ENCODE assay signal across 19 cellular contexts in the genomic region with DNA sequence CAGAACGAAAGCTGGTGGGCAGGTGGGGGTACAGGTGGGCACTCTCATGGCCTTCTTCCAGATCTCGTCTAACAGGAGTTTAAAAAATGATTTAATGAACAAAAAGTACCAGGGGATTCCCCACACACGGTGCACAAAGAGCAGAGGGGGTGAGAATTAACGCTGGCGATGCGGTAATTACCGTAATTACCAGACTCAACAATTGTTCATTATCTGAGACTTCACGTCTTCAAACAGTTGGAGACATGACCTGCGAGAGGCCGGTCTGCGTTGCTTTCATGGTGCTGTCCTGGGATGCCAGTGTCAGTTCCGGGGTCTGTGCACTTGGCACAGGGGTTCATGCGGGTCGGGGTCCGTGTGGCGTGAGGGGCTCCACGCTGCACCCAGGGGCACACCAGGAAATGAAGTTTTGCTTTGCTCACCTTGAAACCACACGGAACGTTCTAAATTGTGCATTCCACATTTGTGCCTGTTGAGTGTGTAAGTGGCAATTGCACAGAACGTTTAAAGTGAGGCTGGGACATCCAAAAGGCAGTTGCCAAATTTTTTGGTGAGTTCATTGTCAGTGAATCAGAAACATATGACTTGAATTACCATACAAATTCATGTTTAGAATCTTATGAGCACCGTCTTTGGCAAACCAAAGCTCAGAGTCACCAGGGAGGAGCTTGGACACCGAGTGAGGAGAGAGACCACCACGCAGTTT.
A peak's percentile ranks its signal among the peaks of the same experiment; 100 is the strongest.
DNase-seq lines count a peak whose midpoint lies in the region; ATAC-seq, FAIRE-seq and TF ChIP-seq lines count a peak whose summit lies in the region.
"Had no signal": no experiment of that assay in that cellular context is flagged by ENCODE, and none has a peak within 500 bp of the region (broad histone marks: within the 10 kb centered on the region; RNA-seq: fewer than 3 reads in every experiment).

No MANE protein-coding gene starts in this region.

- H3K9me3 ChIP-seq in GM23248 (ENCODE audit: low read depth) (no peaks in the 10 kb centered on the region), K562 (replicated peaks; ENCODE audit: control insufficient read depth, insufficient read depth, low read depth, low read length) (no peaks in the 10 kb centered on the region), neuronal stem cell (replicated peaks in 1 of 2; ENCODE audit: control insufficient read depth in 2 of 2, insufficient read depth in 1 of 2, low read depth in 1 of 2, low read length in 2 of 2) (no peaks in the 10 kb centered on the region), testis (no peaks in the 10 kb centered on the region)
- H3K9me3 ChIP-seq: BLaER1 had no signal

- no peaks in the 10 kb centered on the region for H3K36me3 ChIP-seq in GM23248 (ENCODE audit: low read depth)
- no peaks in the 10 kb centered on the region for H3K36me3 ChIP-seq in K562 (ENCODE audit: control insufficient read depth, insufficient read depth, low read length)
- H3K36me3 ChIP-seq in neuronal stem cell (replicated peaks in 1 of 2; ENCODE audit: control insufficient read depth in 2 of 2, insufficient read depth in 2 of 2, low read length in 2 of 2): no peaks in the 10 kb centered on the region
- H3K36me3 ChIP-seq in testis (ENCODE audit: low read depth, missing control alignments): no peaks in the 10 kb centered on the region
- H3K36me3 ChIP-seq: BLaER1 had no signal

- H3K27ac ChIP-seq in GM23248 (no peak overlapping the region), K562 (ENCODE audit: extremely low read depth, low read depth, low read length) (no peak overlapping the region), neuronal stem cell (replicated peaks; ENCODE audit: low read length) (no peak overlapping the region), testis (no peak overlapping the region)
- H3K27ac ChIP-seq: BLaER1, KMS-11 had no signal

- H3K79me2 ChIP-seq in GM23248 (ENCODE audit: insufficient read depth) (no peaks in the 10 kb centered on the region), K562 (ENCODE audit: control insufficient read depth, insufficient read depth, low read length) (no peaks in the 10 kb centered on the region)

- no peak for TF ChIP-seq POLR2A in K562 (conservative IDR thresholded peaks at IDR 0.05)
- TF ChIP-seq POLR2A in testis (IDR thresholded peaks at IDR 0.05): no peak

- no peak overlapping the region for H2BK12ac ChIP-seq in neuronal stem cell (ENCODE audit: low read length)

- no peaks in the 10 kb centered on the region for H3K9me2 ChIP-seq in GM23248 (ENCODE audit: insufficient read depth)

- no peak overlapping the region for H3K9ac ChIP-seq in GM23248
- H3K9ac ChIP-seq in K562 (ENCODE audit: insufficient read depth in 1 of 2, low read depth in 2 of 2, low read length in 2 of 2): no peak overlapping the region
- H3K9ac ChIP-seq in neuronal stem cell (ENCODE audit: low read depth, low read length, poor library complexity): no peak overlapping the region
- H3K9ac ChIP-seq: BLaER1, KMS-11 had no signal

- H3K4me1 ChIP-seq in GM23248 (ENCODE audit: insufficient read depth) (no peaks in the 10 kb centered on the region), K562 (replicated peaks in 1 of 2; ENCODE audit: control insufficient read depth in 2 of 2, insufficient read depth in 2 of 2, low read length in 2 of 2) (no peaks in the 10 kb centered on the region), neuronal stem cell (ENCODE audit: control insufficient read depth in 2 of 2, insufficient read depth in 1 of 2, low read depth in 1 of 2, low read length in 2 of 2) (no peaks in the 10 kb centered on the region), testis (no peaks in the 10 kb centered on the region)

- H3K27ac Mint-ChIP-seq in natural killer cell: no peak overlapping the region
- H3K27ac Mint-ChIP-seq: CD4-positive, alpha-beta memory T cell had no signal

- H3K4me3 ChIP-seq in GM23248: no peak overlapping the region
- H3K4me3 ChIP-seq in K562: no peak overlapping the region
- H3K4me3 ChIP-seq in neuronal stem cell (ENCODE audit: low read length in 2 of 2): no peak overlapping the region
- H3K4me3 ChIP-seq in testis: no peak overlapping the region
- H3K4me3 ChIP-seq: BLaER1 had no signal

- in situ Hi-C loops in GM23248 (cut with MboI): no loop called here
- in situ Hi-C loops in K562 (cut with MboI): no loop called here

- H3K9me1 ChIP-seq in K562 (ENCODE audit: control insufficient read depth, insufficient read depth, low read length): no peaks in the 10 kb centered on the region

- H2BK15ac ChIP-seq in neuronal stem cell (ENCODE audit: low read length): no peak overlapping the region

- H3K4ac ChIP-seq in neuronal stem cell (ENCODE audit: low read length): no peak overlapping the region

- WGBS in GM23248 (ENCODE audit: low coverage in 1 of 2, low lambda C conversion rate in 2 of 2, missing lambda C conversion rate in 2 of 2), 2 experiments: 46 to 47% methylated on average over 23 of the region's 23 CpGs
- WGBS in K562 (ENCODE audit: insufficient coverage, low coverage, missing lambda C conversion rate): 1% methylated on average over 22 of the region's 23 CpGs
- no CpG with 5 or more reads among the region's 23 CpGs for WGBS in neuronal stem cell (ENCODE audit: extremely low coverage in 2 of 2, insufficient read length in 2 of 2, insufficient replicate concordance in 1 of 2), 2 donors
- WGBS in testis, 2 donors: 80 to 84% methylated on average over 23 of the region's 23 CpGs

- intact Hi-C loops in K562 (cut with micrococcal nuclease) (no loop called here), natural killer cell (cut with micrococcal nuclease) (no loop called here), testis (cut with DNase I; ENCODE audit: low total_unique reads) (no loop called here)

- POLR2A ChIA-PET in K562 (lab: Yijun Ruan, JAX): no interaction called here

- H3K27me3 ChIP-seq in GM23248 (replicated peaks; ENCODE audit: insufficient read depth) (no peaks in the 10 kb centered on the region), K562 (ENCODE audit: control insufficient read depth in 2 of 2, insufficient read depth in 2 of 2, low read length in 2 of 2) (peaks cover 6 to 48% of the 10 kb centered on the region in 2 experiments; a peak in 3 of 5 replicates), neuronal stem cell (ENCODE audit: control insufficient read depth in 3 of 3, insufficient read depth in 3 of 3, low read depth in 1 of 3, low read length in 3 of 3) (no peaks in the 10 kb centered on the region), testis (no peaks in the 10 kb centered on the region)
- H3K27me3 ChIP-seq: BLaER1 had no signal

- peak overlapping the region; percentile 58 for H3K18ac ChIP-seq in neuronal stem cell (ENCODE audit: low read length)

- H3K9me3 Mint-ChIP-seq in natural killer cell: no peaks in the 10 kb centered on the region
- H3K9me3 Mint-ChIP-seq: H9 had no signal

- H3K14ac ChIP-seq in neuronal stem cell (ENCODE audit: low read length): no peak overlapping the region

- no peak overlapping the region for H3K23ac ChIP-seq in neuronal stem cell (ENCODE audit: low read depth, low read length, poor library complexity)

- no peaks in the 10 kb centered on the region for H3K27me3 Mint-ChIP-seq in natural killer cell (ENCODE audit: low read depth in 2 of 2)
- H3K27me3 Mint-ChIP-seq: CD4-positive, alpha-beta memory T cell had no signal

- H3K4me3 Mint-ChIP-seq in natural killer cell: no peak overlapping the region
- H3K4me3 Mint-ChIP-seq: CD14-positive monocyte; CD4-positive, alpha-beta memory T cell; H9 had no signal

- BruUV-seq in K562 (replicated peaks; lab: Mats Ljungman, UMichigan): no TSS peak

- no peak for FAIRE-seq in K562 (lab: Jason Lieb, UNC)
- FAIRE-seq: GM12892, H1 had no signal

- no peak overlapping the region for H2BK120ac ChIP-seq in neuronal stem cell (ENCODE audit: low read depth, low read length)

- ATAC-seq in K562: no peak
- no peak for ATAC-seq in stimulated activated naive CD8-positive, alpha-beta T cell treated with anti-CD3 and anti-CD28 coated beads, Interleukin-15, Interleukin-2, amounts not matched to agents 100 U/mL and 50 U/mL, for 24 hours
- ATAC-seq in natural killer cell: no peak

- no peak for TF ChIP-seq EP300 in K562 (IDR thresholded peaks at IDR 0.05; ENCODE audit: low read length)

- no peak for TF ChIP-seq CTCF in K562 (IDR thresholded peaks at IDR 0.05 in 2 of 3, conservative IDR thresholded peaks at IDR 0.05 in 1 of 3; ENCODE audit: insufficient read depth in 2 of 3, low read depth in 1 of 3, low read length in 3 of 3)
- TF ChIP-seq CTCF in natural killer cell (IDR thresholded peaks at IDR 0.05): no peak
- TF ChIP-seq CTCF in testis (IDR thresholded peaks at IDR 0.05): no peak

- CTCF ChIA-PET in K562 (lab: Yijun Ruan, JAX; ENCODE audit: low intra/inter-chr PET ratio): no interaction called here

- H2AFZ ChIP-seq in GM23248 (no peak overlapping the region), K562 (ENCODE audit: low read depth, low read length) (no peak overlapping the region), neuronal stem cell (ENCODE audit: low read length) (no peak overlapping the region)

- DNase-seq in AG08395 (ENCODE audit: low spot score) (peak; percentile 18), GM23248 (peak; percentile 62), K562 (ENCODE audit: extremely low read depth in 1 of 4, low spot score in 3 of 4) (no peak), neuronal stem cell (ENCODE audit: low spot score) (no peak), SW480 (ENCODE audit: low spot score) (no peak), natural killer cell (no peak), testis (no peak)
- no peak for DNase-seq in stimulated activated naive CD8-positive, alpha-beta T cell treated with anti-CD3 and anti-CD28 coated beads, Interleukin-15, Interleukin-2, amounts not matched to agents 100 U/mL and 50 U/mL, for 24 hours
- DNase-seq: 8988T; CD4-positive, alpha-beta memory T cell; DMS153; DMS79; GDM1; H9 had no signal

- H3K36me3 Mint-ChIP-seq in natural killer cell: no peaks in the 10 kb centered on the region
- H3K36me3 Mint-ChIP-seq: CD14-positive monocyte; CD4-positive, alpha-beta memory T cell had no signal

- peak overlapping the region; percentile 59 for H2BK5ac ChIP-seq in neuronal stem cell (ENCODE audit: low read length)

- H4K20me1 ChIP-seq in GM23248 (ENCODE audit: insufficient read depth): no peaks in the 10 kb centered on the region
- no peaks in the 10 kb centered on the region; the same call in 1 of the 2 replicates for H4K20me1 ChIP-seq in K562 (replicated peaks; ENCODE audit: control insufficient read depth, insufficient read depth, low read length)
- H4K20me1 ChIP-seq: BLaER1 had no signal

- H2AK5ac ChIP-seq in neuronal stem cell (ENCODE audit: low read depth, low read length): no peak overlapping the region

- no peaks in the 10 kb centered on the region for H3K79me1 ChIP-seq in neuronal stem cell (ENCODE audit: low read depth, low read length)

- H3K4me1 Mint-ChIP-seq in natural killer cell: no peaks in the 10 kb centered on the region
- H3K4me1 Mint-ChIP-seq: CD14-positive monocyte; CD4-positive, alpha-beta memory T cell had no signal

- no peaks in the 10 kb centered on the region for H3F3A ChIP-seq in GM23248 (ENCODE audit: insufficient read depth)

- no peak for TF ChIP-seq RAD21 in K562 (CRISPR knock-in tag; conservative IDR thresholded peaks at IDR 0.05 in 1 of 2, IDR thresholded peaks at IDR 0.05 in 1 of 2)

- H4K91ac ChIP-seq in neuronal stem cell (ENCODE audit: low read depth, low read length, poor library complexity): no peak overlapping the region

- no peak overlapping the region for H3K4me2 ChIP-seq in GM23248 (ENCODE audit: unreplicated experiment)
- H3K4me2 ChIP-seq in K562 (ENCODE audit: insufficient read depth, low read length): no peak overlapping the region
- H3K4me2 ChIP-seq in neuronal stem cell (ENCODE audit: insufficient read depth, low read length, poor library complexity, severe bottlenecking): no peak overlapping the region
- H3K4me2 ChIP-seq: BLaER1, KMS-11 had no signal

- no peak overlapping the region for H4K8ac ChIP-seq in neuronal stem cell (ENCODE audit: low read depth, low read length)

Comparison
In these comparisons a context has a peak if more than half of its experiments do, and no peak if none do; other contexts are left out.
1. DNase-seq: peak in AG08395 (single experiment) and GM23248 (single experiment); none in K562 (0 of 4), neuronal stem cell (single experiment), stimulated activated naive CD8-positive, alpha-beta T cell treated with anti-CD3 and anti-CD28 coated beads, Interleukin-15, Interleukin-2, amounts not matched to agents 100 U/mL and 50 U/mL, for 24 hours (single experiment), SW480 (single experiment), natural killer cell (single experiment) and testis (single experiment).